ENCODE assay signal across 8 cellular contexts in genomic region chr17:58219007-58219788, GRCh38. TPM values are rescaled to one million over a fixed set of nuclear protein-coding genes. Genes with fewer than 3 reads are reported as not detected.
DNase-seq lines count a peak whose midpoint lies in the region; ATAC-seq and TF ChIP-seq lines count a peak whose summit lies in the region.

Gene MKS1, minus strand, starts transcription at chr17:58219255. Its CDS starts 25 bp downstream, at chr17:58219230.

- no peaks in the 10 kb centered on the region for H3K27me3 ChIP-seq in left lung

- POLR2A ChIA-PET in activated CD4-positive, alpha-beta T cell treated with anti-CD3 and anti-CD28 coated beads, Interleukin-2, amount 10 ng/mL, durations not matched to agents 7 days and 5 days (lab: Charles Lee): no interaction called here

- DNase-seq in CD1c-positive myeloid dendritic cell (ENCODE audit: extremely low spot score) (peak; percentile 98), NCI-H526 treated with DMSO at 0.1 percent for 48 hours (lab: John Stamatoyannopoulos, UW) (peak; percentile 87), dedifferentiated amniotic fluid mesenchymal stem cell (ENCODE audit: extremely low spot score) (peak; percentile 83), left lung (peak; percentile 94 to 98)
- DNase-seq in activated CD4-positive, alpha-beta T cell treated with anti-CD3 and anti-CD28 coated beads, Interleukin-2, amount 10 ng/mL, durations not matched to agents 7 days and 5 days: peak; percentile 95
- peak; percentile 87 for DNase-seq in stimulated activated CD4-positive, alpha-beta T cell treated with anti-CD3 and anti-CD28 coated beads, Interleukin-2, amount 100 ng/mL, for 4 hours (ENCODE audit: low read depth)

- H3K27me3 Mint-ChIP-seq in activated CD4-positive, alpha-beta T cell treated with anti-CD3 and anti-CD28 coated beads, Interleukin-2, amount 10 ng/mL, durations not matched to agents 7 days and 5 days: peaks cover 9% of the 10 kb centered on the region

- H3K9me3 Mint-ChIP-seq in activated CD4-positive, alpha-beta T cell treated with anti-CD3 and anti-CD28 coated beads, Interleukin-2, amount 10 ng/mL, durations not matched to agents 7 days and 5 days: no peaks in the 10 kb centered on the region

- H3K4me1 Mint-ChIP-seq in activated CD4-positive, alpha-beta T cell treated with anti-CD3 and anti-CD28 coated beads, Interleukin-2, amount 10 ng/mL, durations not matched to agents 7 days and 5 days: peaks cover 26% of the 10 kb centered on the region

- H3K4me3 ChIP-seq in left lung: peak within 1 kb of the TSS; percentile 57 to 62

- peaks cover 0 to 3% of the 10 kb centered on the region in 2 donors for H3K36me3 ChIP-seq in left lung

- peak; percentile 51 to 86 for TF ChIP-seq CTCF in left lung (IDR thresholded peaks at IDR 0.05)

- H3K36me3 Mint-ChIP-seq in activated CD4-positive, alpha-beta T cell treated with anti-CD3 and anti-CD28 coated beads, Interleukin-2, amount 10 ng/mL, durations not matched to agents 7 days and 5 days (ENCODE audit: low read depth): no peaks in the 10 kb centered on the region

- CTCF ChIA-PET in activated CD4-positive, alpha-beta T cell treated with anti-CD3 and anti-CD28 coated beads, Interleukin-2, amount 10 ng/mL, durations not matched to agents 7 days and 5 days (lab: Charles Lee): interaction anchor here (0.7 to 3.4 kb wide), 10 partner anchors 9 to 198 kb away, joined by 3 to 16 read pairs (median 3); partner anchors contain the start of gene RNF43

- ATAC-seq in GM19351 (IDR thresholded peaks at IDR 0.05; ENCODE audit: unreplicated experiment) (peak; percentile 93), HG03520 (IDR thresholded peaks at IDR 0.05; ENCODE audit: unreplicated experiment) (peak; percentile 93), left lung (peak; percentile 99)

- H3K27ac ChIP-seq in left lung: peak within 1 kb of the TSS; percentile 66 to 81

- intact Hi-C loops in left lung (cut with DNase I): no loop called here

- H3K9me3 ChIP-seq in left lung: no peaks in the 10 kb centered on the region

- H3K4me1 ChIP-seq in left lung: peaks cover 0 to 7% of the 10 kb centered on the region in 2 donors

- H3K4me3 Mint-ChIP-seq in activated CD4-positive, alpha-beta T cell treated with anti-CD3 and anti-CD28 coated beads, Interleukin-2, amount 10 ng/mL, durations not matched to agents 7 days and 5 days: peak within 1 kb of the TSS; percentile 92

- H3K27ac Mint-ChIP-seq in activated CD4-positive, alpha-beta T cell treated with anti-CD3 and anti-CD28 coated beads, Interleukin-2, amount 10 ng/mL, durations not matched to agents 7 days and 5 days: peak within 1 kb of the TSS; percentile 97

RNA-seq across cellular contexts. Expression of gene MKS1, which starts in this region (rescaled TPM):
- 10 to 100 TPM; 17.6 to 18.5 TPM for total RNA-seq in activated CD4-positive, alpha-beta T cell treated with anti-CD3 and anti-CD28 coated beads, Interleukin-2, amount 10 ng/mL, durations not matched to agents 7 days and 5 days
- total RNA-seq in left lung: 10 to 100 TPM; 16.4 to 19.4 TPM

Comparison
In these comparisons a context has a peak if more than half of its experiments do, and no peak if none do; other contexts are left out.
1. Peak in every context shown above with its lines: DNase-seq, ATAC-seq, H3K4me3 ChIP-seq and H3K27ac ChIP-seq.